Comparison of ENCODE assay signal across 20 cellular contexts in the genomic region with DNA sequence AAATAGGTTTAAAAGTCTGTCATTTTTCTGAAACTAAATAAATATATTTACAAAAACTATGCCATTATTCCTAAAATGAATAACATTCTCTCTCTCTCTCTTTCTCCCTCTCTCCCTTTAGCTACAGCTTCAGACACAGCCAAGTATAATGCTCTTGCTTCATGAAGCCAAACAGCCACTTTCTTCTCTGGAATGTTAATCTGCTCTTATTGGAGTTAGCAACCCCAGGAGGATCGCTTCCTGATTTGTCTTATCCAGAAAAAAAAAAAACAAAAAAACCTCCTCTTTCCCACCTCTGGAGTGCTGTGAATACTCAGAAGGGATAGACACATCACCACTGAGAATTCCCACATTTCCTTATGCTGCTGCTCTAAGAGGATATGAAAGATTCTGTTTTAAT.
"Had no signal": no experiment of that assay in that cellular context is flagged by ENCODE, and none has a peak within 500 bp of the region (broad histone marks: within the 10 kb centered on the region; RNA-seq: fewer than 3 reads in every experiment).

No MANE protein-coding gene starts in this region.

- ATAC-seq: foreskin keratinocyte; left colon; mucosa of descending colon; natural killer cell; pancreas; right lobe of liver; stimulated activated memory B cell treated with anti-CD40 and anti-IgM and Interleukin-4, amounts not matched to agents 10 μg/mL and 1 μg/mL and 100 μg/mL, for 72 hours; upper lobe of right lung had no signal

- H3K4me1 Mint-ChIP-seq: natural killer cell; neural crest cell; stimulated activated memory B cell treated with anti-CD40 and anti-IgM and Interleukin-4, amounts not matched to agents 10 μg/mL and 1 μg/mL and 100 μg/mL, for 72 hours had no signal

- H3K4me3 Mint-ChIP-seq: endodermal cell; natural killer cell; neural crest cell; stimulated activated memory B cell treated with anti-CD40 and anti-IgM and Interleukin-4, amounts not matched to agents 10 μg/mL and 1 μg/mL and 100 μg/mL, for 72 hours; stimulated activated naive CD8-positive, alpha-beta T cell treated with anti-CD3 and anti-CD28 coated beads, Interleukin-15, Interleukin-2, amounts not matched to agents 100 ng/mL and 50 ng/mL, for 24 hours had no signal

- H3K36me3 Mint-ChIP-seq: natural killer cell; stimulated activated memory B cell treated with anti-CD40 and anti-IgM and Interleukin-4, amounts not matched to agents 10 μg/mL and 1 μg/mL and 100 μg/mL, for 72 hours had no signal

- H3K4me1 ChIP-seq: colonic mucosa, foreskin keratinocyte, pancreas, right lobe of liver, testis, tibial nerve, upper lobe of right lung, vagina had no signal

- H3K27me3 ChIP-seq: colonic mucosa, foreskin keratinocyte, pancreas, right lobe of liver, testis, tibial nerve, upper lobe of right lung, vagina had no signal

- H3K27me3 Mint-ChIP-seq: progenitor cell of endocrine pancreas; stimulated activated memory B cell treated with anti-CD40 and anti-IgM and Interleukin-4, amounts not matched to agents 10 μg/mL and 1 μg/mL and 100 μg/mL, for 72 hours; stimulated activated naive CD8-positive, alpha-beta T cell treated with anti-CD3 and anti-CD28 coated beads, Interleukin-15, Interleukin-2, amounts not matched to agents 100 ng/mL and 50 ng/mL, for 24 hours had no signal

- H3K4me3 ChIP-seq: colonic mucosa, mucosa of descending colon, pancreas, right lobe of liver, testis, tibial nerve, upper lobe of right lung, vagina had no signal

- H3K27ac Mint-ChIP-seq: endodermal cell; natural killer cell; progenitor cell of endocrine pancreas; stimulated activated memory B cell treated with anti-CD40 and anti-IgM and Interleukin-4, amounts not matched to agents 10 μg/mL and 1 μg/mL and 100 μg/mL, for 72 hours; stimulated activated naive CD8-positive, alpha-beta T cell treated with anti-CD3 and anti-CD28 coated beads, Interleukin-15, Interleukin-2, amounts not matched to agents 100 ng/mL and 50 ng/mL, for 24 hours had no signal

- DNase-seq: colonic mucosa; dermis blood vessel endothelial cell; erythroblast; foreskin keratinocyte; left colon; mucosa of descending colon; natural killer cell; occipital lobe; pancreas; right lobe of liver; stimulated activated CD4-positive, alpha-beta T cell treated with anti-CD3 and anti-CD28 coated beads, Interleukin-4, amount 100 ng/mL, for 24 hours; testis; upper lobe of right lung had no signal

- H3K9me3 Mint-ChIP-seq: endodermal cell; neural crest cell; stimulated activated memory B cell treated with anti-CD40 and anti-IgM and Interleukin-4, amounts not matched to agents 10 μg/mL and 1 μg/mL and 100 μg/mL, for 72 hours; stimulated activated naive CD8-positive, alpha-beta T cell treated with anti-CD3 and anti-CD28 coated beads, Interleukin-15, Interleukin-2, amounts not matched to agents 100 ng/mL and 50 ng/mL, for 24 hours had no signal

- H3K36me3 ChIP-seq: colonic mucosa, pancreas, right lobe of liver, tibial nerve, upper lobe of right lung, vagina had no signal

- H3K27ac ChIP-seq: colonic mucosa, foreskin keratinocyte, pancreas, right lobe of liver, testis, tibial nerve, upper lobe of right lung, vagina had no signal
